18 cellular contexts compared by ENCODE assay signal in genomic region chr20:32427996-32428395, GRCh38.
DNase-seq lines count a peak whose midpoint lies in the region; ATAC-seq and TF ChIP-seq lines count a peak whose summit lies in the region.
"Had no signal": no experiment of that assay in that cellular context is flagged by ENCODE, and none has a peak within 500 bp of the region (broad histone marks: within the 10 kb centered on the region; RNA-seq: fewer than 3 reads in every experiment).

No MANE protein-coding gene starts in this region.

- no peak for ATAC-seq in activated CD8-positive, alpha-beta memory T cell treated with anti-CD3 and anti-CD28 coated beads, Interleukin-2, amount 10 ng/mL, durations not matched to agents 7 days and 5 days
- no peak for ATAC-seq in stimulated activated naive CD8-positive, alpha-beta T cell treated with anti-CD3 and anti-CD28 coated beads, Interleukin-15, Interleukin-2, amounts not matched to agents 100 U/mL and 50 U/mL, for 24 hours
- ATAC-seq in stimulated activated effector memory CD8-positive, alpha-beta T cell treated with anti-CD3 and anti-CD28 coated beads, Interleukin-12 subunit alpha, Interleukin-12 subunit beta, amount 100 ng/mL, for 72 hours = no peak

- H3K9me3 Mint-ChIP-seq in activated CD8-positive, alpha-beta memory T cell treated with anti-CD3 and anti-CD28 coated beads, Interleukin-2, amount 10 ng/mL, durations not matched to agents 7 days and 5 days (ENCODE audit: low read depth) = no peaks in the 10 kb centered on the region
- H3K9me3 Mint-ChIP-seq in stimulated activated naive CD8-positive, alpha-beta T cell treated with anti-CD3 and anti-CD28 coated beads, Interleukin-15, Interleukin-2, amounts not matched to agents 100 ng/mL and 50 ng/mL, for 24 hours = no peaks in the 10 kb centered on the region
- no peaks in the 10 kb centered on the region for H3K9me3 Mint-ChIP-seq in endothelial cell (ENCODE audit: unreplicated experiment)
- no peaks in the 10 kb centered on the region for H3K9me3 Mint-ChIP-seq in stimulated activated effector memory CD8-positive, alpha-beta T cell treated with anti-CD3 and anti-CD28 coated beads, Interleukin-12 subunit alpha, Interleukin-12 subunit beta, amount 100 ng/mL, for 72 hours

- peaks cover 48% of the 10 kb centered on the region for H3K36me3 Mint-ChIP-seq in activated CD8-positive, alpha-beta memory T cell treated with anti-CD3 and anti-CD28 coated beads, Interleukin-2, amount 10 ng/mL, durations not matched to agents 7 days and 5 days
- H3K36me3 Mint-ChIP-seq in stimulated activated naive CD8-positive, alpha-beta T cell treated with anti-CD3 and anti-CD28 coated beads, Interleukin-15, Interleukin-2, amounts not matched to agents 100 ng/mL and 50 ng/mL, for 24 hours (ENCODE audit: low read depth) = peaks cover 77% of the 10 kb centered on the region
- peaks cover 34% of the 10 kb centered on the region for H3K36me3 Mint-ChIP-seq in endothelial cell (ENCODE audit: low read depth, unreplicated experiment)
- peaks cover 95% of the 10 kb centered on the region for H3K36me3 Mint-ChIP-seq in stimulated activated effector memory CD8-positive, alpha-beta T cell treated with anti-CD3 and anti-CD28 coated beads, Interleukin-12 subunit alpha, Interleukin-12 subunit beta, amount 100 ng/mL, for 72 hours

- no peak for DNase-seq in activated CD8-positive, alpha-beta memory T cell treated with anti-CD3 and anti-CD28 coated beads, Interleukin-2, amount 10 ng/mL, durations not matched to agents 7 days and 5 days
- no peak for DNase-seq in activated CD8-positive, alpha-beta memory T cell treated with anti-CD3 and anti-CD28 coated beads for 24 hours
- DNase-seq in stimulated activated naive CD8-positive, alpha-beta T cell treated with anti-CD3 and anti-CD28 coated beads, Interleukin-15, Interleukin-2, amounts not matched to agents 100 U/mL and 50 U/mL, for 24 hours = no peak
- DNase-seq in endothelial cell (ENCODE audit: low spot score) (no peak), GM19238 (ENCODE audit: insufficient read length, low spot score) (no peak)
- DNase-seq in stimulated activated effector memory CD8-positive, alpha-beta T cell treated with anti-CD3 and anti-CD28 coated beads, Interleukin-12 subunit alpha, Interleukin-12 subunit beta, amount 100 ng/mL, for 72 hours (ENCODE audit: low spot score in 2 of 2) = no peak
- no peak for DNase-seq in activated effector memory CD4-positive, alpha-beta T cell treated with anti-CD3 and anti-CD28 coated beads, Interleukin-2, amount 50 U/mL, for 16 hours
- DNase-seq: DMS153, GF-D8, GOT3, KG1, NCI-H1417, NCI-H187 treated with DMSO at 0.1 percent for 48 hours, NCI-H226, NCI-H524 treated with DMSO at 0.1 percent for 48 hours, SIG-M5 had no signal

- H3K4me3 Mint-ChIP-seq in activated CD8-positive, alpha-beta memory T cell treated with anti-CD3 and anti-CD28 coated beads, Interleukin-2, amount 10 ng/mL, durations not matched to agents 7 days and 5 days = no peak overlapping the region
- H3K4me3 Mint-ChIP-seq in stimulated activated naive CD8-positive, alpha-beta T cell treated with anti-CD3 and anti-CD28 coated beads, Interleukin-15, Interleukin-2, amounts not matched to agents 100 ng/mL and 50 ng/mL, for 24 hours = no peak overlapping the region
- peak overlapping the region; percentile 35 for H3K4me3 Mint-ChIP-seq in endothelial cell (ENCODE audit: unreplicated experiment)
- no peak overlapping the region for H3K4me3 Mint-ChIP-seq in stimulated activated effector memory CD8-positive, alpha-beta T cell treated with anti-CD3 and anti-CD28 coated beads, Interleukin-12 subunit alpha, Interleukin-12 subunit beta, amount 100 ng/mL, for 72 hours
- H3K4me3 Mint-ChIP-seq: B cell had no signal

- no peaks in the 10 kb centered on the region for H3K27me3 Mint-ChIP-seq in activated CD8-positive, alpha-beta memory T cell treated with anti-CD3 and anti-CD28 coated beads, Interleukin-2, amount 10 ng/mL, durations not matched to agents 7 days and 5 days
- no peaks in the 10 kb centered on the region for H3K27me3 Mint-ChIP-seq in stimulated activated naive CD8-positive, alpha-beta T cell treated with anti-CD3 and anti-CD28 coated beads, Interleukin-15, Interleukin-2, amounts not matched to agents 100 ng/mL and 50 ng/mL, for 24 hours
- H3K27me3 Mint-ChIP-seq in endothelial cell (ENCODE audit: unreplicated experiment) = no peaks in the 10 kb centered on the region
- H3K27me3 Mint-ChIP-seq: B cell had no signal

- peak overlapping the region; percentile 17 for H3K27ac Mint-ChIP-seq in activated CD8-positive, alpha-beta memory T cell treated with anti-CD3 and anti-CD28 coated beads, Interleukin-2, amount 10 ng/mL, durations not matched to agents 7 days and 5 days
- peak overlapping the region; percentile 30 for H3K27ac Mint-ChIP-seq in stimulated activated naive CD8-positive, alpha-beta T cell treated with anti-CD3 and anti-CD28 coated beads, Interleukin-15, Interleukin-2, amounts not matched to agents 100 ng/mL and 50 ng/mL, for 24 hours
- no peak overlapping the region for H3K27ac Mint-ChIP-seq in endothelial cell (ENCODE audit: unreplicated experiment)
- H3K27ac Mint-ChIP-seq in stimulated activated effector memory CD8-positive, alpha-beta T cell treated with anti-CD3 and anti-CD28 coated beads, Interleukin-12 subunit alpha, Interleukin-12 subunit beta, amount 100 ng/mL, for 72 hours = peak overlapping the region; percentile 11
- H3K27ac Mint-ChIP-seq: B cell had no signal

- CTCF ChIA-PET in activated CD8-positive, alpha-beta memory T cell treated with anti-CD3 and anti-CD28 coated beads, Interleukin-2, amount 10 ng/mL, durations not matched to agents 7 days and 5 days (lab: Charles Lee) = interaction anchor here (0.6 kb wide), 1 partner anchor 55 kb away, joined by 4 read pairs; no protein-coding TSS in a partner anchor

- H3K4me1 Mint-ChIP-seq in activated CD8-positive, alpha-beta memory T cell treated with anti-CD3 and anti-CD28 coated beads, Interleukin-2, amount 10 ng/mL, durations not matched to agents 7 days and 5 days = peaks cover 2% of the 10 kb centered on the region
- H3K4me1 Mint-ChIP-seq in stimulated activated naive CD8-positive, alpha-beta T cell treated with anti-CD3 and anti-CD28 coated beads, Interleukin-15, Interleukin-2, amounts not matched to agents 100 ng/mL and 50 ng/mL, for 24 hours (ENCODE audit: low read depth) = no peaks in the 10 kb centered on the region
- H3K4me1 Mint-ChIP-seq in endothelial cell (ENCODE audit: unreplicated experiment) = peaks cover 29% of the 10 kb centered on the region
- H3K4me1 Mint-ChIP-seq in stimulated activated effector memory CD8-positive, alpha-beta T cell treated with anti-CD3 and anti-CD28 coated beads, Interleukin-12 subunit alpha, Interleukin-12 subunit beta, amount 100 ng/mL, for 72 hours = peaks cover 22% of the 10 kb centered on the region
- H3K4me1 Mint-ChIP-seq: B cell had no signal

- no peak for TF ChIP-seq CTCF in endothelial cell (IDR thresholded peaks at IDR 0.05; ENCODE audit: unreplicated experiment)
